Comparison of ENCODE assay signal across 32 cellular contexts in genomic region chr1:29962356-29962755, GRCh38.
"Had no signal": no experiment of that assay in that cellular context is flagged by ENCODE, and none has a peak within 500 bp of the region (broad histone marks: within the 10 kb centered on the region; RNA-seq: fewer than 3 reads in every experiment).

No MANE protein-coding gene starts in this region.

- H3K79me2 ChIP-seq: hepatocyte had no signal

- H3K27ac ChIP-seq: gastrocnemius medialis, hepatocyte, neutrophil, ovary, right lobe of liver, skin epidermis, thoracic aorta, vagina, VCaP had no signal

- H3K36me3 ChIP-seq: gastrocnemius medialis, neutrophil, ovary, right lobe of liver, thoracic aorta, vagina had no signal

- DNase-seq: activated CD4-positive, alpha-beta T cell treated with anti-CD3 and anti-CD28 coated beads for 48 hours; activated CD4-positive, alpha-beta T cell treated with anti-CD3 and anti-CD28 coated beads, Interleukin-2, amount 50 U/mL, for 48 hours; activated CD8-positive, alpha-beta memory T cell treated with anti-CD3 and anti-CD28 coated beads for 24 hours; activated CD8-positive, alpha-beta memory T cell treated with anti-CD3 and anti-CD28 coated beads, Interleukin-2, amount 50 U/mL, for 48 hours; activated gamma-delta T cell treated with Interleukin-2 at 50 U/mL for 16 hours; activated naive CD4-positive, alpha-beta T cell treated with anti-CD3 and anti-CD28 coated beads, Interleukin-2, amount 50 U/mL, for 16 hours; activated T-cell treated with anti-CD3 and anti-CD28 coated beads, Interleukin-2, amount 50 U/mL, for 24 hours; amniotic stem cell; central memory CD4-positive, alpha-beta T cell; dermis blood vessel endothelial cell; effector CD4-positive, alpha-beta T cell; gastrocnemius medialis; glutamatergic neuron; left cardiac atrium; mammary epithelial cell; naive thymus-derived CD8-positive, alpha-beta T cell; ovary; stimulated activated CD4-positive, alpha-beta T cell treated with anti-CD3 and anti-CD28 coated beads, Interleukin-12 subunit alpha, Interleukin-12 subunit beta, amount 100 ng/mL, for 4 hours; stimulated activated CD4-positive, alpha-beta T cell treated with anti-CD3 and anti-CD28 coated beads, Interleukin-4, amount 100 ng/mL, for 1 hour; T-helper 9 cell; trophoblast cell had no signal

- H3K4me3 ChIP-seq: gastrocnemius medialis, hepatocyte, ovary, right lobe of liver, skin epidermis, thoracic aorta, vagina had no signal

- H3K27ac Mint-ChIP-seq: activated T-cell treated with anti-CD3 and anti-CD28 coated beads, Interleukin-2, amount 50 U/mL, for 24 hours; naive thymus-derived CD8-positive, alpha-beta T cell; progenitor cell of endocrine pancreas; stimulated activated naive CD8-positive, alpha-beta T cell treated with anti-CD3 and anti-CD28 coated beads, Interleukin-15, Interleukin-2, amounts not matched to agents 100 ng/mL and 50 ng/mL, for 24 hours; T-helper 1 cell treated with Interleukin-12 subunit alpha and Interleukin-12 subunit beta and Interleukin-4 antibody, amounts not matched to agents 30 μg/mL and 1 μg/mL, for 36 hours had no signal

- H3K9me3 ChIP-seq: gastrocnemius medialis, neutrophil, ovary, right lobe of liver, thoracic aorta, vagina had no signal

- H3K4me1 ChIP-seq: gastrocnemius medialis, right lobe of liver, vagina had no signal

- H2AFZ ChIP-seq: hepatocyte had no signal

- H3K4me3 Mint-ChIP-seq: activated T-cell treated with anti-CD3 and anti-CD28 coated beads, Interleukin-2, amount 50 U/mL, for 24 hours; naive thymus-derived CD8-positive, alpha-beta T cell; stimulated activated naive CD8-positive, alpha-beta T cell treated with anti-CD3 and anti-CD28 coated beads, Interleukin-15, Interleukin-2, amounts not matched to agents 100 ng/mL and 50 ng/mL, for 24 hours; T-helper 1 cell treated with Interleukin-12 subunit alpha and Interleukin-12 subunit beta and Interleukin-4 antibody, amounts not matched to agents 30 μg/mL and 1 μg/mL, for 36 hours had no signal

- H3K27me3 ChIP-seq: neutrophil, ovary, right lobe of liver, vagina had no signal

- ATAC-seq: activated CD4-positive, CD25-positive, alpha-beta regulatory T cell treated with anti-CD3 and anti-CD28 coated beads, Interleukin-2, amount 50 U/mL, for 24 hours; gastrocnemius medialis; naive thymus-derived CD8-positive, alpha-beta T cell; right lobe of liver had no signal

- H3K4me2 ChIP-seq: hepatocyte had no signal

- H3K9me3 Mint-ChIP-seq: activated T-cell treated with anti-CD3 and anti-CD28 coated beads, Interleukin-2, amount 50 U/mL, for 24 hours; naive thymus-derived CD8-positive, alpha-beta T cell; stimulated activated naive CD8-positive, alpha-beta T cell treated with anti-CD3 and anti-CD28 coated beads, Interleukin-15, Interleukin-2, amounts not matched to agents 100 ng/mL and 50 ng/mL, for 24 hours; T-helper 1 cell treated with Interleukin-12 subunit alpha and Interleukin-12 subunit beta and Interleukin-4 antibody, amounts not matched to agents 30 μg/mL and 1 μg/mL, for 36 hours had no signal

- H3K36me3 Mint-ChIP-seq: naive thymus-derived CD8-positive, alpha-beta T cell had no signal
